ENCODE assay signal across 30 cellular contexts in genomic region chr6:45707188-45707587, GRCh38.
"Had no signal": no experiment of that assay in that cellular context is flagged by ENCODE, and none has a peak within 500 bp of the region (broad histone marks: within the 10 kb centered on the region; RNA-seq: fewer than 3 reads in every experiment).

No MANE protein-coding gene starts in this region.

- H3K27ac Mint-ChIP-seq: activated CD4-positive, alpha-beta T cell treated with anti-CD3 and anti-CD28 coated beads, Interleukin-2, amount 10 ng/mL, durations not matched to agents 24 days and 14 days; activated naive CD8-positive, alpha-beta T cell treated with anti-CD3 and anti-CD28 coated beads for 36 hours; activated T-cell treated with anti-CD3 and anti-CD28 coated beads, Interleukin-2, amount 50 U/mL, for 72 hours; activated T-helper 17 cell treated with anti-CD3 and anti-CD28 coated beads, Interleukin-2, amount 50 U/mL, for 72 hours had no signal

- H3K4me3 ChIP-seq: MG63, SJCRH30, SK-N-MC had no signal

- H3K4me3 Mint-ChIP-seq: activated CD4-positive, alpha-beta T cell treated with anti-CD3 and anti-CD28 coated beads, Interleukin-2, amount 10 ng/mL, durations not matched to agents 24 days and 14 days; activated naive CD8-positive, alpha-beta T cell treated with anti-CD3 and anti-CD28 coated beads for 36 hours; activated T-cell treated with anti-CD3 and anti-CD28 coated beads, Interleukin-2, amount 50 U/mL, for 72 hours; activated T-helper 17 cell treated with anti-CD3 and anti-CD28 coated beads, Interleukin-2, amount 50 U/mL, for 72 hours had no signal

- H3K27me3 Mint-ChIP-seq: activated CD4-positive, alpha-beta T cell treated with anti-CD3 and anti-CD28 coated beads, Interleukin-2, amount 10 ng/mL, durations not matched to agents 24 days and 14 days; activated T-helper 17 cell treated with anti-CD3 and anti-CD28 coated beads, Interleukin-2, amount 50 U/mL, for 72 hours had no signal

- H3K36me3 ChIP-seq: brain microvascular endothelial cell, MG63, SJCRH30, WERI-Rb-1 had no signal

- H3K36me3 Mint-ChIP-seq: activated naive CD8-positive, alpha-beta T cell treated with anti-CD3 and anti-CD28 coated beads for 36 hours had no signal

- H3K27ac ChIP-seq: brain microvascular endothelial cell, SJCRH30, SK-N-MC, WERI-Rb-1 had no signal

- H3K9me3 Mint-ChIP-seq: activated CD4-positive, alpha-beta T cell treated with anti-CD3 and anti-CD28 coated beads, Interleukin-2, amount 10 ng/mL, durations not matched to agents 24 days and 14 days; activated naive CD8-positive, alpha-beta T cell treated with anti-CD3 and anti-CD28 coated beads for 36 hours; activated T-cell treated with anti-CD3 and anti-CD28 coated beads, Interleukin-2, amount 50 U/mL, for 72 hours had no signal

- H3K27me3 ChIP-seq: brain microvascular endothelial cell, MG63, SJCRH30 had no signal

- H3K9me3 ChIP-seq: MG63, SJCRH30 had no signal

- ATAC-seq: activated T-cell treated with anti-CD3 and anti-CD28 coated beads, Interleukin-2, amount 50 U/mL, for 72 hours; activated T-helper 17 cell treated with anti-CD3 and anti-CD28 coated beads, Interleukin-2, amount 50 U/mL, for 72 hours; Panc1 had no signal

- DNase-seq: activated CD4-positive, alpha-beta T cell treated with anti-CD3 and anti-CD28 coated beads for 1 hour; activated CD4-positive, alpha-beta T cell treated with anti-CD3 and anti-CD28 coated beads, Interleukin-2, amount 10 ng/mL, durations not matched to agents 24 days and 14 days; activated CD4-positive, CD25-positive, alpha-beta regulatory T cell; activated effector memory CD4-positive, alpha-beta T cell treated with anti-CD3 and anti-CD28 coated beads, Interleukin-2, amount 50 U/mL, for 16 hours; activated naive CD4-positive, alpha-beta T cell; activated naive CD4-positive, alpha-beta T cell treated with anti-CD3 and anti-CD28 coated beads, Interleukin-2, amount 50 U/mL, for 16 hours; activated naive CD8-positive, alpha-beta T cell treated with anti-CD3 and anti-CD28 coated beads for 36 hours; activated T-cell treated with anti-CD3 and anti-CD28 coated beads, Interleukin-2, amount 50 U/mL, for 1 hour; activated T-cell treated with anti-CD3 and anti-CD28 coated beads, Interleukin-2, amount 50 U/mL, for 72 hours; amniotic stem cell; aorta; brain microvascular endothelial cell; central memory CD4-positive, alpha-beta T cell; Kasumi-1; KBM-7; MG63; NCI-H1092; NCI-H1436 treated with DMSO at 0.1 percent for 48 hours; NCI-H1694 treated with DMSO at 0.1 percent for 48 hours; NCI-H2029; NCI-H345; NCI-H526; NCI-H748 treated with DMSO at 0.1 percent for 48 hours; SHP77; SJCRH30; T1000; WERI-Rb-1 had no signal
